ENCODE assay signal across 13 cellular contexts in the genomic region with DNA sequence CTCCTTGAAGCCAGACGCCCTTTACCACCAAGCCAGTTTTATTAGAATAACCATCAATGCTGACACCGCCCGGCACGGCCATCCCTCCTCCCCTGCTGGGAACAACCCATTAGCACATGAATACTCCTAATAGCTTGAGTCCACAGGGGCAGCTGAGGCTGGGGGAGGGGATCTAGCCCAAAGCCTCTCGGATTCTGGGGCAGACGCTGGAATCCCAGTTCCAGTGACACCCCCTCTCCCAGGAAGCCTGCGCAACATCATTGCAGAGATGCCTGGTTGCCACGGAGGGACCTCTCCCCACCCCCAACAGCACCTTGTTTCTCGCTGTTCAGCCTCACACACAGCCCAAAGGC. TPM values are rescaled to one million over a fixed set of nuclear protein-coding genes. Genes with fewer than 3 reads are reported as not detected.
DNase-seq lines count a peak whose midpoint lies in the region; ATAC-seq and TF ChIP-seq lines count a peak whose summit lies in the region.
"Had no signal": no experiment of that assay in that cellular context is flagged by ENCODE, and none has a peak within 500 bp of the region (broad histone marks: within the 10 kb centered on the region; RNA-seq: fewer than 3 reads in every experiment).

No MANE protein-coding gene starts in this region.

- H3K36me3 ChIP-seq in left ventricle myocardium inferior (no peaks in the 10 kb centered on the region), iPS-15b (ENCODE audit: control insufficient read depth, insufficient read depth, low read length) (no peaks in the 10 kb centered on the region)
- H3K36me3 ChIP-seq: left lung, vagina had no signal

- peak overlapping the region; percentile 26 to 70 (median 51) for H3K4me3 Mint-ChIP-seq in T-cell
- H3K4me3 Mint-ChIP-seq: activated CD4-positive, alpha-beta T cell treated with anti-CD3 and anti-CD28 coated beads, Interleukin-2, amount 10 ng/mL, durations not matched to agents 7 days and 5 days had no signal

- peak overlapping the region in 1 of 2 donors; percentile 4 for H3K27ac Mint-ChIP-seq in T-cell
- H3K27ac Mint-ChIP-seq: activated CD4-positive, alpha-beta T cell treated with anti-CD3 and anti-CD28 coated beads, Interleukin-2, amount 10 ng/mL, durations not matched to agents 7 days and 5 days had no signal

- intact Hi-C loops in left ventricle myocardium inferior (cut with micrococcal nuclease) (no loop called here), left cardiac atrium (cut with DNase I) (loop anchor here (2.0 to 10.0 kb wide), 3 partner anchors 187 to 519 kb away; no protein-coding TSS in a partner anchor)

- H3K27ac ChIP-seq in left ventricle myocardium inferior (replicated peaks): no peak overlapping the region
- H3K27ac ChIP-seq in temporal lobe (ENCODE audit: low read depth, low read length): peak overlapping the region; percentile 46
- H3K27ac ChIP-seq: left lung had no signal

- H3K27me3 ChIP-seq in left ventricle myocardium inferior (ENCODE audit: low read depth): peaks cover 71% of the 10 kb centered on the region
- peaks cover 9% of the 10 kb centered on the region for H3K27me3 ChIP-seq in iPS-15b (ENCODE audit: control insufficient read depth, insufficient read depth, low read length)

- CTCF ChIA-PET in T-cell (lab: Charles Lee): no interaction called here

- no peak for DNase-seq in left ventricle myocardium inferior
- DNase-seq in left cardiac atrium: no peak
- DNase-seq in T-cell: no peak
- no peak for DNase-seq in foreskin melanocyte
- DNase-seq in GF-D8 (lab: John Stamatoyannopoulos, UW): no peak

- ATAC-seq in left cardiac atrium (no peak), T-cell (replicated peaks in 1 of 4) (no peak), HG03460 (IDR thresholded peaks at IDR 0.05; ENCODE audit: unreplicated experiment) (no peak)

- peaks cover 38% of the 10 kb centered on the region for H3K4me1 ChIP-seq in left ventricle myocardium inferior
- H3K4me1 ChIP-seq in iPS-15b (ENCODE audit: control insufficient read depth, insufficient read depth, low read length): peaks cover 22% of the 10 kb centered on the region

- H3K4me1 Mint-ChIP-seq in T-cell: peaks cover 9 to 16% (median 15%) of the 10 kb centered on the region in 3 donors

- H3K9me3 ChIP-seq in left ventricle myocardium inferior (replicated peaks): no peaks in the 10 kb centered on the region
- no peaks in the 10 kb centered on the region for H3K9me3 ChIP-seq in iPS-15b (ENCODE audit: control insufficient read depth, insufficient read depth, low read length)
- H3K9me3 ChIP-seq: left lung, vagina had no signal

- peak overlapping the region; percentile 62 for H3K9ac ChIP-seq in iPS-15b (ENCODE audit: low read depth, low read length)

- POLR2A ChIA-PET in T-cell (lab: Charles Lee): interaction anchor here in 1 of 2 donors (0.6 kb wide), 1 partner anchor 37 kb away, joined by 3 read pairs; no protein-coding TSS in a partner anchor

- peaks cover 41 to 56% of the 10 kb centered on the region in 2 donors for H3K27me3 Mint-ChIP-seq in T-cell

- TF ChIP-seq CTCF in left ventricle myocardium inferior (IDR thresholded peaks at IDR 0.05; ENCODE audit: borderline replicate concordance): no peak

- H3K4me3 ChIP-seq in left ventricle myocardium inferior: peak overlapping the region; percentile 78
- peak overlapping the region; percentile 73 for H3K4me3 ChIP-seq in iPS-15b (ENCODE audit: low read depth, low read length)

- H3K9me3 Mint-ChIP-seq in T-cell: no peaks in the 10 kb centered on the region
- H3K9me3 Mint-ChIP-seq: activated CD4-positive, alpha-beta T cell treated with anti-CD3 and anti-CD28 coated beads, Interleukin-2, amount 10 ng/mL, durations not matched to agents 7 days and 5 days had no signal

- H3K36me3 Mint-ChIP-seq in T-cell: no peaks in the 10 kb centered on the region

RNA-seq across cellular contexts. Expression of a gene that starts 1.2 kb away (rescaled TPM):
- total RNA-seq in left ventricle myocardium inferior (0.96 TPM), left cardiac atrium (10 to 100 TPM in 1 of 2 donors, 1 to 10 TPM in 1; 7.7 to 30.5 TPM), T-cell (under 1 TPM in 2 of 5 donors, not detected in 3; 0.09 to 0.19 TPM), temporal lobe (46.2 TPM)
- total RNA-seq: activated CD4-positive, alpha-beta T cell treated with anti-CD3 and anti-CD28 coated beads, Interleukin-2, amount 10 ng/mL, durations not matched to agents 7 days and 5 days; epithelial cell of proximal tubule; pulmonary artery endothelial cell had no signal
